16 cellular contexts compared by ENCODE assay signal in the genomic region with DNA sequence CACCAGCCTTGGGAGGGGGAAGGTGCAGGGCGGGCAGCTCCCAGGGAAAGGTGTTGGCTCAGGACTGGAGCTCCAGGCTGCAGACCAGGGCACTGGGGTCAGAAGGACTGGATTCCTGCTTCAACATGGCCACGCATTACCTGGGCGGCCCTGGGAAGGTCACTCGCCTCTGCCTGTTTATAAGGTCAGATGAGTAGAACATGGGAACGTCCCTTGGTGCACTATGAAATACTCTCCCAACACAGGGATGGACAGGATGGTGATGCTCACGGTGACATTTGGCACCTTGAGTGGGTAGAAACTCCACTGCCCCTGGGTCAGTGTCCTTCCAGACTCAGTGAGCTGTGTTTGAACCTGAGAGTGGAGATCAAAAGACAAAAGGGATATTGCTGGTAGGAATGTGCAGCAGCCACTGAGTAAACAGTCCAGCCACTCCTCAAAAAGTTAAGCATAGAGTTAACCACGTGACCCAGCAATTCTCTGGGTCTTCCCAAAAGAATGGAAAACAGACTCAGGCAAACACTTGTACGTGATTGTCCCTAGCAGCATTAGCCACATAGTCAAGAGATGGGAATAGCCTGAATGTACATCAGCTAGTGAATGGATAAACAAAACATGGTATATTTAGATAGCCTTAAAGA. TPM values are rescaled to one million over a fixed set of nuclear protein-coding genes. Genes with fewer than 3 reads are reported as not detected.
DNase-seq lines count a peak whose midpoint lies in the region; ATAC-seq, FAIRE-seq and TF ChIP-seq lines count a peak whose summit lies in the region.
"Had no signal": no experiment of that assay in that cellular context is flagged by ENCODE, and none has a peak within 500 bp of the region (broad histone marks: within the 10 kb centered on the region; RNA-seq: fewer than 3 reads in every experiment).

No MANE protein-coding gene starts in this region.

- H3K36me3 ChIP-seq in bronchial epithelial cell (ENCODE audit: control insufficient read depth, insufficient read depth, low read length) (no peaks in the 10 kb centered on the region), lower lobe of right lung (no peaks in the 10 kb centered on the region), heart right ventricle (no peaks in the 10 kb centered on the region)

- peaks cover 21% of the 10 kb centered on the region for H3K4me1 ChIP-seq in lower lobe of right lung
- peaks cover 0 to 12% (median 6%) of the 10 kb centered on the region in 9 donors for H3K4me1 ChIP-seq in heart right ventricle

- 91 to 92% methylated on average over 8 of the region's 8 CpGs for WGBS in heart right ventricle, 2 donors

- DNase-seq in SIG-M5 treated with dmso at 0.1 percent for 504 hours (lab: John Stamatoyannopoulos, UW; ENCODE audit: unreplicated experiment) (peak; percentile 33), SIG-M5 (lab: John Stamatoyannopoulos, UW) (no peak), bronchial epithelial cell (ENCODE audit: low read depth) (peak; percentile 18), lower lobe of right lung (no peak), NCI-H1930 (lab: John Stamatoyannopoulos, UW) (no peak), activated gamma-delta T cell (lab: John Stamatoyannopoulos, UW) (no peak), OCI-M2 (lab: John Stamatoyannopoulos, UW; ENCODE audit: unreplicated experiment) (no peak), heart right ventricle (no peak)
- DNase-seq: 8988T, DMS153, EL, H7, NCI-H1436, NCI-H2081 treated with DMSO at 0.1 percent for 48 hours, SHP77 treated with DMSO at 0.1 percent for 48 hours had no signal

- no peak for TF ChIP-seq CTCF in bronchial epithelial cell (IDR thresholded peaks at IDR 0.05; ENCODE audit: insufficient read depth, low read length, severe bottlenecking)
- TF ChIP-seq CTCF in lower lobe of right lung (IDR thresholded peaks at IDR 0.05) = no peak
- TF ChIP-seq CTCF in heart right ventricle (IDR thresholded peaks at IDR 0.05) = no peak

- intact Hi-C loops in lower lobe of right lung (cut with DNase I) (no loop called here), heart right ventricle (cut with DNase I) (no loop called here)

- ATAC-seq in lower lobe of right lung (peak; percentile 34 to 37), heart right ventricle (no peak)

- H3K27ac ChIP-seq in lower lobe of right lung = peak overlapping the region; percentile 68
- no peak overlapping the region for H3K27ac ChIP-seq in heart right ventricle
- H3K27ac ChIP-seq: C4-2B had no signal

- H3K9me3 ChIP-seq in lower lobe of right lung (no peaks in the 10 kb centered on the region), heart right ventricle (no peaks in the 10 kb centered on the region)

- FAIRE-seq in bronchial epithelial cell (lab: Jason Lieb, UNC) = no peak

- no peaks in the 10 kb centered on the region for H3K27me3 ChIP-seq in bronchial epithelial cell (ENCODE audit: control insufficient read depth, insufficient read depth, low read length)
- no peaks in the 10 kb centered on the region for H3K27me3 ChIP-seq in lower lobe of right lung (ENCODE audit: low read depth)
- peaks cover 0 to 32% (median 26%) of the 10 kb centered on the region in 7 donors for H3K27me3 ChIP-seq in heart right ventricle

- H3K4me3 ChIP-seq in bronchial epithelial cell (ENCODE audit: low read depth, low read length) (no peak overlapping the region), lower lobe of right lung (no peak overlapping the region), heart right ventricle (no peak overlapping the region)

RNA-seq across cellular contexts. Expression of a gene that starts 9.1 kb away (rescaled TPM):
- total RNA-seq in bronchial epithelial cell (3.2 and 6.5 TPM in 2 replicates), lower lobe of right lung (1.3 TPM), heart right ventricle (1 to 10 TPM in 3 of 10 donors, under 1 TPM in 7; 0.19 to 3.6 (median 0.64) TPM)
- under 1 TPM; 0.58 to 0.59 TPM for polyA plus RNA-seq in heart right ventricle

Comparison
In these comparisons a context has a peak if more than half of its experiments do, and no peak if none do; other contexts are left out.
1. DNase-seq: peak in SIG-M5 treated with dmso at 0.1 percent for 504 hours (single experiment) and bronchial epithelial cell (single experiment); none in SIG-M5 (single experiment), lower lobe of right lung (single experiment), NCI-H1930 (0 of 2), activated gamma-delta T cell (single experiment), OCI-M2 (single experiment) and heart right ventricle (0 of 2).
2. ATAC-seq: peak in lower lobe of right lung (2 of 2); none in heart right ventricle (0 of 8).